8 cellular contexts compared by ENCODE assay signal in genomic region chr1:23568608-23569383, GRCh38. TPM values are rescaled to one million over a fixed set of nuclear protein-coding genes. Genes with fewer than 3 reads are reported as not detected.
DNase-seq lines count a peak whose midpoint lies in the region; ATAC-seq and TF ChIP-seq lines count a peak whose summit lies in the region.

No MANE protein-coding gene starts in this region.

- peaks cover 61% of the 10 kb centered on the region for H3K4me1 Mint-ChIP-seq in activated B cell treated with CpG ODN at 0.5 μM for 24 hours

- TF ChIP-seq CTCF in GM12875 (IDR thresholded peaks at IDR 0.05; ENCODE audit: borderline replicate concordance, insufficient read depth, low read depth, low read length) (no peak), activated B cell treated with CpG ODN at 0.5 μM for 24 hours (IDR thresholded peaks at IDR 0.05) (no peak), right atrium auricular region (IDR thresholded peaks at IDR 0.05) (no peak)

- H3K4me1 ChIP-seq in right atrium auricular region, result peaks cover 0 to 24% of the 10 kb centered on the region in 2 donors

- H3K9me3 ChIP-seq in right atrium auricular region, result no peaks in the 10 kb centered on the region

- H3K36me3 ChIP-seq in right atrium auricular region, result no peaks in the 10 kb centered on the region

- intact Hi-C loops in activated B cell treated with CpG ODN at 0.5 μM for 24 hours (cut with micrococcal nuclease) (loop anchor here (1.0 kb wide), 1 partner anchor 9 kb away; the partner anchor contains the start of gene ID3), sciatic nerve (cut with DNase I) (no loop called here)

- CTCF ChIA-PET in activated B cell treated with CpG ODN at 0.5 μM for 24 hours (lab: Charles Lee), result interaction anchor here (0.6 to 31.5 kb wide), 4 partner anchors 11 to 240 kb away, joined by 3 to 872 read pairs (median 6); no protein-coding TSS in a partner anchor

- H3K27ac ChIP-seq in right atrium auricular region, result peak overlapping the region; percentile 81 to 83

- H3K4me3 Mint-ChIP-seq in activated B cell treated with CpG ODN at 0.5 μM for 24 hours, result peak overlapping the region; percentile 93

- H3K27me3 Mint-ChIP-seq in activated B cell treated with CpG ODN at 0.5 μM for 24 hours, result no peaks in the 10 kb centered on the region

- peak overlapping the region; percentile 92 for H3K27ac Mint-ChIP-seq in activated B cell treated with CpG ODN at 0.5 μM for 24 hours

- DNase-seq in activated B cell treated with CpG ODN at 0.5 μM for 24 hours, result no peak
- DNase-seq in right atrium auricular region (ENCODE audit: low spot score), result no peak
- no peak for DNase-seq in sciatic nerve (ENCODE audit: low spot score)
- no peak for DNase-seq in kidney glomerular epithelial cell (lab: John Stamatoyannopoulos, UW)
- no peak for DNase-seq in NCI-H2227 treated with DMSO at 0.1 percent for 48 hours (lab: John Stamatoyannopoulos, UW)

- POLR2A ChIA-PET in activated B cell treated with CpG ODN at 0.5 μM for 24 hours (lab: Charles Lee), result interaction anchor here (0.7 to 36.4 kb wide), 10 partner anchors 5 to 342 kb away, joined by 3 to 1151 read pairs (median 4); partner anchors contain the start of gene ID3

- H3K27me3 ChIP-seq in right atrium auricular region, result no peaks in the 10 kb centered on the region

- H3K36me3 Mint-ChIP-seq in activated B cell treated with CpG ODN at 0.5 μM for 24 hours (ENCODE audit: low read depth), result peaks cover 3% of the 10 kb centered on the region

- no peaks in the 10 kb centered on the region for H3K9me3 Mint-ChIP-seq in activated B cell treated with CpG ODN at 0.5 μM for 24 hours

- no peak for ATAC-seq in activated B cell treated with CpG ODN at 0.5 μM for 24 hours (ENCODE audit: low read depth)
- peak; percentile 54 for ATAC-seq in sciatic nerve
- ATAC-seq in GM21390 (IDR thresholded peaks at IDR 0.05; ENCODE audit: unreplicated experiment), result no peak
- ATAC-seq in activated CD4-positive, CD25-positive, alpha-beta regulatory T cell treated with anti-CD3 and anti-CD28 coated beads, Interleukin-2, amount 50 U/mL, for 24 hours, result no peak

- peak overlapping the region; percentile 59 for H3K4me3 ChIP-seq in GM12875 (ENCODE audit: low read depth, low read length)
- peak overlapping the region; percentile 53 to 71 for H3K4me3 ChIP-seq in right atrium auricular region

RNA-seq across cellular contexts. Expression of gene ID3, which starts 9.5 kb away (rescaled TPM):
- 195 and 205 TPM in 2 replicates for total RNA-seq in activated B cell treated with CpG ODN at 0.5 μM for 24 hours
- total RNA-seq in right atrium auricular region, result 100 to 1,000 TPM; 145 to 357 TPM
- 289 TPM for total RNA-seq in sciatic nerve

RNA-seq across cellular contexts. Expression of gene E2F2, which starts 37.8 kb away (rescaled TPM):
- total RNA-seq in activated B cell treated with CpG ODN at 0.5 μM for 24 hours (2.4 and 3.4 TPM in 2 replicates), right atrium auricular region (under 1 TPM; 0.20 to 0.33 TPM), sciatic nerve (2.1 TPM)
